In the genomic region with DNA sequence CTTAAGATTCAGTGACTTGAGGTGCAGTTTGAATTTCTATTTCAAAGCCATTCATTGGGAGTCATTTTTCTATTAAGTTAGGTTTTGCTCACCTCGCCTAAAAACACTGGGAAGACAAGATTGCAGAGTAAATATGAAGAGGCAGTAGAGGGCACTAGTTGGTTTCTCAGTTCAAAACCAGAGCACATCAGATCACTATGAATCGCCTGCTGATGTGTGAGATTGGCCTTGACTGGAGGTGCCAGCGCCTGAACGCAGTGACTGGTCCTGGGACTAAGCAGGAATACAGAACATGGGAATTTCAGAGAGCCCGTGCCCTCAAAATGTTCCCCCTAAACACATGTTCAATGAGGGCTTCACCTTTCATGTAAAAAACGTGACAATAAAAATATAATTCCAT, we compare ENCODE assay signal across 8 cellular contexts.
DNase-seq lines count a peak whose midpoint lies in the region; FAIRE-seq and TF ChIP-seq lines count a peak whose summit lies in the region.

No MANE protein-coding gene starts in this region.

- H3K4me3 ChIP-seq in A673 (ENCODE audit: low read depth, low read length, poor library complexity, severe bottlenecking): no peak overlapping the region
- no peak overlapping the region for H3K4me3 ChIP-seq in SK-N-SH (ENCODE audit: low read depth in 2 of 2, low read length in 1 of 2)
- no peak overlapping the region for H3K4me3 ChIP-seq in endodermal cell (ENCODE audit: low read length)

- 0 out of 2 replicates have a peak overlapping the region, but pooled peaks have one; percentile 20 for H3K4me2 ChIP-seq in SK-N-SH

- H3K36me3 ChIP-seq in A673 (ENCODE audit: insufficient read depth, low read length, poor library complexity, severe bottlenecking): no peaks in the 10 kb centered on the region
- no peaks in the 10 kb centered on the region for H3K36me3 ChIP-seq in SK-N-SH (replicated peaks in 1 of 2; ENCODE audit: control insufficient read depth in 1 of 2, insufficient read depth in 2 of 2, low read length in 1 of 2)
- no peaks in the 10 kb centered on the region for H3K36me3 ChIP-seq in endodermal cell (ENCODE audit: control insufficient read depth, insufficient read depth, low read length)

- peak; percentile 75 for FAIRE-seq in GM12891 (lab: Jason Lieb, UNC)

- peaks cover 23% of the 10 kb centered on the region for H3F3A ChIP-seq in SK-N-SH (replicated peaks; ENCODE audit: insufficient read depth)

- H3K9me2 ChIP-seq in SK-N-SH: no peaks in the 10 kb centered on the region

- H3K27me3 Mint-ChIP-seq in endodermal cell (ENCODE audit: insufficient read depth): peaks cover 3% of the 10 kb centered on the region

- no peak overlapping the region for H3K27ac Mint-ChIP-seq in endodermal cell

- H3K9me3 ChIP-seq in A673 (ENCODE audit: low read depth, low read length, poor library complexity, severe bottlenecking) (no peaks in the 10 kb centered on the region), SK-N-SH (no peaks in the 10 kb centered on the region), endodermal cell (ENCODE audit: control insufficient read depth, low read length) (no peaks in the 10 kb centered on the region)

- no peak overlapping the region for H2AFZ ChIP-seq in SK-N-SH (ENCODE audit: low read depth)

- intact Hi-C loops in A673 (cut with micrococcal nuclease; ENCODE audit: unreplicated experiment): no loop called here

- 66% methylated on average over 5 of the region's 6 CpGs for WGBS in SK-N-SH (ENCODE audit: low lambda C conversion rate)
- WGBS in endodermal cell (ENCODE audit: insufficient coverage in 1 of 2, insufficient read length in 1 of 2), 2 experiments: 71 to 72% methylated on average over 1 to 6 of the region's 6 CpGs

- H3K4me3 Mint-ChIP-seq in endodermal cell: no peak overlapping the region

- no peak for TF ChIP-seq EP300 in SK-N-SH (IDR thresholded peaks at IDR 0.05; ENCODE audit: borderline replicate concordance in 1 of 2, low read depth in 1 of 2, low read length in 1 of 2)

- BruUV-seq in A673 (replicated peaks; lab: Mats Ljungman, UMichigan): no TSS peak

- H3K4me1 ChIP-seq in A673 (ENCODE audit: insufficient read depth, low read length, poor library complexity, severe bottlenecking) (peaks cover 9% of the 10 kb centered on the region), SK-N-SH (ENCODE audit: control insufficient read depth in 1 of 2, insufficient read depth in 2 of 2, low read depth in 1 of 2, low read length in 1 of 2) (peaks cover 28 to 36% of the 10 kb centered on the region in 2 experiments), endodermal cell (ENCODE audit: control insufficient read depth, insufficient read depth, low read length) (no peaks in the 10 kb centered on the region)

- peak; percentile 76 for TF ChIP-seq RAD21 in SK-N-SH (IDR thresholded peaks at IDR 0.05; ENCODE audit: low read length)

- no peaks in the 10 kb centered on the region for H3K79me2 ChIP-seq in SK-N-SH (ENCODE audit: insufficient read depth)

- peak; percentile 51 for DNase-seq in A673 (ENCODE audit: low spot score)
- peak; percentile 21 for DNase-seq in GM12891 (ENCODE audit: insufficient read length, low spot score)
- peak; percentile 48 for DNase-seq in HT-29 (ENCODE audit: low spot score)
- peak; percentile 37 for DNase-seq in SK-N-SH
- DNase-seq in endodermal cell: no peak
- DNase-seq in myocyte (ENCODE audit: low read depth): peak; percentile 79
- no peak for DNase-seq in GM19240 (ENCODE audit: insufficient read length, low spot score)
- DNase-seq in effector CD4-positive, alpha-beta T cell: no peak

- POLR2A ChIA-PET in A673 (lab: Charles Lee; ENCODE audit: low non-redundant PET) (no interaction called here), SK-N-SH (lab: Yijun Ruan, JAX) (no interaction called here)

- peak; percentile 45 for TF ChIP-seq CTCF in A673 (conservative IDR thresholded peaks at IDR 0.05; ENCODE audit: low read depth, low read length)
- peak; percentile 53 for TF ChIP-seq CTCF in SK-N-SH (IDR thresholded peaks at IDR 0.05)
- TF ChIP-seq CTCF in endodermal cell (conservative IDR thresholded peaks at IDR 0.05): peak; percentile 61

- no peaks in the 10 kb centered on the region for H3K9me3 Mint-ChIP-seq in endodermal cell

- H3K9ac ChIP-seq in SK-N-SH (peak overlapping the region; percentile 26; the same call in 1 of the 2 replicates), endodermal cell (ENCODE audit: extremely low read depth, low read length, poor library complexity, severe bottlenecking) (no peak overlapping the region)

- H3K4me1 Mint-ChIP-seq in endodermal cell: peaks cover 13% of the 10 kb centered on the region

- no peak overlapping the region for H3K27ac ChIP-seq in A673 (ENCODE audit: low read depth, low read length, poor library complexity, severe bottlenecking)
- peak overlapping the region; percentile 66 to 94 for H3K27ac ChIP-seq in SK-N-SH (ENCODE audit: low read depth in 2 of 2, low read length in 1 of 2)
- H3K27ac ChIP-seq in endodermal cell (ENCODE audit: low read depth, low read length): no peak overlapping the region

- no peaks in the 10 kb centered on the region for H4K20me1 ChIP-seq in SK-N-SH (ENCODE audit: insufficient read depth)

- CTCF ChIA-PET in A673 (lab: Charles Lee): no interaction called here
- CTCF ChIA-PET in SK-N-SH (lab: Yijun Ruan, JAX): interaction anchor here (1.7 to 2.0 kb wide), 3 partner anchors 10 to 258 kb away, joined by 5 to 11 read pairs (median 6); partner anchors contain the start of gene BHLHE40

- no peaks in the 10 kb centered on the region for H3K36me3 Mint-ChIP-seq in endodermal cell (ENCODE audit: low read depth)

- no peak for TF ChIP-seq POLR2A in GM12891 (IDR thresholded peaks at IDR 0.05; ENCODE audit: low read depth, low read length)

- H3K27me3 ChIP-seq in A673 (replicated peaks; ENCODE audit: insufficient read depth, low read depth, low read length, poor library complexity): no peaks in the 10 kb centered on the region
- no peaks in the 10 kb centered on the region for H3K27me3 ChIP-seq in SK-N-SH (ENCODE audit: insufficient read depth)
- H3K27me3 ChIP-seq in endodermal cell (ENCODE audit: control insufficient read depth, insufficient read depth, low read length, poor library complexity, severe bottlenecking): no peaks in the 10 kb centered on the region

TF ChIP-seq in GM12891, 5 proteins besides CTCF, POLR2A, EP300 and RAD21:
- TF ChIP-seq SPI1 (IDR thresholded peaks at IDR 0.05; ENCODE audit: low read depth, low read length) (no peak), PAX5 (IDR thresholded peaks at IDR 0.05; ENCODE audit: insufficient read depth, low read length, severe bottlenecking) (no peak), POLR2AphosphoS5 (IDR thresholded peaks at IDR 0.05; ENCODE audit: low read depth, low read length) (no peak), TAF1 (IDR thresholded peaks at IDR 0.05; ENCODE audit: low read depth, low read length) (no peak), POU2F2 (IDR thresholded peaks at IDR 0.05; ENCODE audit: low read depth, low read length) (no peak)

TF ChIP-seq in SK-N-SH, 30 proteins besides CTCF, POLR2A, EP300 and RAD21:
- TF ChIP-seq, protein P1, sequence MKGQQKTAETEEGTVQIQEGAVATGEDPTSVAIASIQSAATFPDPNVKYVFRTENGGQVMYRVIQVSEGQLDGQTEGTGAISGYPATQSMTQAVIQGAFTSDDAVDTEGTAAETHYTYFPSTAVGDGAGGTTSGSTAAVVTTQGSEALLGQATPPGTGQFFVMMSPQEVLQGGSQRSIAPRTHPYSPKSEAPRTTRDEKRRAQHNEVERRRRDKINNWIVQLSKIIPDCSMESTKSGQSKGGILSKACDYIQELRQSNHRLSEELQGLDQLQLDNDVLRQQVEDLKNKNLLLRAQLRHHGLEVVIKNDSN (IDR thresholded peaks at IDR 0.05; ENCODE audit: borderline replicate concordance, low read depth): no peak
- peak; percentile 69 for TF ChIP-seq SMC3 (IDR thresholded peaks at IDR 0.05; ENCODE audit: low read depth, low read length)

Comparison
In these comparisons a context has a peak if more than half of its experiments do, and no peak if none do; other contexts are left out.
1. DNase-seq: peak in A673 (single experiment), GM12891 (single experiment), HT-29 (single experiment), SK-N-SH (single experiment) and myocyte (single experiment); none in endodermal cell (single experiment), GM19240 (single experiment) and effector CD4-positive, alpha-beta T cell (single experiment).
2. H3K27ac ChIP-seq: peak in SK-N-SH (2 of 2); none in A673 (single experiment) and endodermal cell (single experiment).
3. Peak in every context shown above with its lines, with median percentiles within 50 percentile points of each other: CTCF ChIP-seq.